In the genomic region with DNA sequence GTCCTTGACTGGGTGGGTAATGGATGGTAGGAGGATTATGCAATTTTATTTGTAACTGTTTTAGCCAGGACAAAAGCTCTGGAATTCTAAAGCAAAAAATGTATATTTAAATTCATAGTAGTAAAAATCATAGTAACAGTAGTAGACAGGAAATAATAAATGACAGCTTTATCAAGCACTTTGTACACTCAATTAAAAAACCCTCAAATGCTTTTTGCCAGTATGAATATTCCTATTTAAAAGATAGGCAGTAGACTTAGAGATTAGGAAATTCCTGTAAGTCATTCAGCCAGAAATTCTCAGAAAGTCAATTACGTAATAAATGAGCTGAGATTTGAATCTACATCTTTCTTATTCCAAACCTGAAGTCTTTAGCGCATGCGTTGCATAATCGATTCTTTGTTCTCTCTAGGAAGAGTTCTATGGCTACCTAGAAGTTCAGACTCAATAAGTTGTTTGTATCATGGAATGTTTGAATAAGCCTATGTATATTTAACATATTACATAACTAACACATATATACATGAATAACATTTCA, we compare ENCODE assay signal across 2 cellular contexts.
TF ChIP-seq lines count a peak whose summit lies in the region.

No MANE protein-coding gene starts in this region.

TF ChIP-seq in HepG2, 621 proteins besides CTCF, POLR2A, EP300 and RAD21:
- TF ChIP-seq HES4 (CRISPR knock-in tag; IDR thresholded peaks at IDR 0.05; ENCODE audit: borderline replicate concordance) (no peak), PPARG (CRISPR knock-in tag; conservative IDR thresholded peaks at IDR 0.05) (no peak), HOXA5 (CRISPR knock-in tag; IDR thresholded peaks at IDR 0.05) (no peak), ZNF790 (CRISPR knock-in tag; IDR thresholded peaks at IDR 0.05; ENCODE audit: borderline replicate concordance) (no peak), BCL6 (CRISPR knock-in tag; IDR thresholded peaks at IDR 0.05) (peak; percentile 90), CEBPB (IDR thresholded peaks at IDR 0.05; ENCODE audit: borderline replicate concordance, low read depth, low read length) (peak; percentile 66)
- TF ChIP-seq, protein P1, sequence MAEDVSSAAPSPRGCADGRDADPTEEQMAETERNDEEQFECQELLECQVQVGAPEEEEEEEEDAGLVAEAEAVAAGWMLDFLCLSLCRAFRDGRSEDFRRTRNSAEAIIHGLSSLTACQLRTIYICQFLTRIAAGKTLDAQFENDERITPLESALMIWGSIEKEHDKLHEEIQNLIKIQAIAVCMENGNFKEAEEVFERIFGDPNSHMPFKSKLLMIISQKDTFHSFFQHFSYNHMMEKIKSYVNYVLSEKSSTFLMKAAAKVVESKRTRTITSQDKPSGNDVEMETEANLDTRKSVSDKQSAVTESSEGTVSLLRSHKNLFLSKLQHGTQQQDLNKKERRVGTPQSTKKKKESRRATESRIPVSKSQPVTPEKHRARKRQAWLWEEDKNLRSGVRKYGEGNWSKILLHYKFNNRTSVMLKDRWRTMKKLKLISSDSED (CRISPR knock-in tag; IDR thresholded peaks at IDR 0.05), result no peak
- TF ChIP-seq, protein P2, sequence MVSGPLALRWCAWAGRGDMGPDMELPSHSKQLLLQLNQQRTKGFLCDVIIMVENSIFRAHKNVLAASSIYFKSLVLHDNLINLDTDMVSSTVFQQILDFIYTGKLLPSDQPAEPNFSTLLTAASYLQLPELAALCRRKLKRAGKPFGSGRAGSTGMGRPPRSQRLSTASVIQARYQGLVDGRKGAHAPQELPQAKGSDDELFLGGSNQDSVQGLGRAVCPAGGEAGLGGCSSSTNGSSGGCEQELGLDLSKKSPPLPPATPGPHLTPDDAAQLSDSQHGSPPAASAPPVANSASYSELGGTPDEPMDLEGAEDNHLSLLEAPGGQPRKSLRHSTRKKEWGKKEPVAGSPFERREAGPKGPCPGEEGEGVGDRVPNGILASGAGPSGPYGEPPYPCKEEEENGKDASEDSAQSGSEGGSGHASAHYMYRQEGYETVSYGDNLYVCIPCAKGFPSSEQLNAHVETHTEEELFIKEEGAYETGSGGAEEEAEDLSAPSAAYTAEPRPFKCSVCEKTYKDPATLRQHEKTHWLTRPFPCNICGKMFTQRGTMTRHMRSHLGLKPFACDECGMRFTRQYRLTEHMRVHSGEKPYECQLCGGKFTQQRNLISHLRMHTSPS (CRISPR knock-in tag; IDR thresholded peaks at IDR 0.05; ENCODE audit: low read depth), result no peak

TF ChIP-seq in K562, 482 proteins besides CTCF, POLR2A, EP300 and RAD21:
- no peak for TF ChIP-seq CREB1 (IDR thresholded peaks at IDR 0.05)
- no peak for TF ChIP-seq CREB1 (CRISPR knock-in tag; IDR thresholded peaks at IDR 0.05)
- TF ChIP-seq CEBPG (CRISPR knock-in tag; IDR thresholded peaks at IDR 0.05), result no peak
- TF ChIP-seq CEBPG (tag; conservative IDR thresholded peaks at IDR 0.05 in 1 of 2, IDR thresholded peaks at IDR 0.05 in 1 of 2), result 0 out of 4 replicates have a peak, but pooled peaks have one; percentile 12 to 34
- TF ChIP-seq, protein P3, sequence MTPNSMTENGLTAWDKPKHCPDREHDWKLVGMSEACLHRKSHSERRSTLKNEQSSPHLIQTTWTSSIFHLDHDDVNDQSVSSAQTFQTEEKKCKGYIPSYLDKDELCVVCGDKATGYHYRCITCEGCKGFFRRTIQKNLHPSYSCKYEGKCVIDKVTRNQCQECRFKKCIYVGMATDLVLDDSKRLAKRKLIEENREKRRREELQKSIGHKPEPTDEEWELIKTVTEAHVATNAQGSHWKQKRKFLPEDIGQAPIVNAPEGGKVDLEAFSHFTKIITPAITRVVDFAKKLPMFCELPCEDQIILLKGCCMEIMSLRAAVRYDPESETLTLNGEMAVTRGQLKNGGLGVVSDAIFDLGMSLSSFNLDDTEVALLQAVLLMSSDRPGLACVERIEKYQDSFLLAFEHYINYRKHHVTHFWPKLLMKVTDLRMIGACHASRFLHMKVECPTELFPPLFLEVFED (CRISPR knock-in tag; conservative IDR thresholded peaks at IDR 0.05), result no peak
- TF ChIP-seq CEBPB (tag; IDR thresholded peaks at IDR 0.05), result peak; percentile 56
- TF ChIP-seq, protein P4, sequence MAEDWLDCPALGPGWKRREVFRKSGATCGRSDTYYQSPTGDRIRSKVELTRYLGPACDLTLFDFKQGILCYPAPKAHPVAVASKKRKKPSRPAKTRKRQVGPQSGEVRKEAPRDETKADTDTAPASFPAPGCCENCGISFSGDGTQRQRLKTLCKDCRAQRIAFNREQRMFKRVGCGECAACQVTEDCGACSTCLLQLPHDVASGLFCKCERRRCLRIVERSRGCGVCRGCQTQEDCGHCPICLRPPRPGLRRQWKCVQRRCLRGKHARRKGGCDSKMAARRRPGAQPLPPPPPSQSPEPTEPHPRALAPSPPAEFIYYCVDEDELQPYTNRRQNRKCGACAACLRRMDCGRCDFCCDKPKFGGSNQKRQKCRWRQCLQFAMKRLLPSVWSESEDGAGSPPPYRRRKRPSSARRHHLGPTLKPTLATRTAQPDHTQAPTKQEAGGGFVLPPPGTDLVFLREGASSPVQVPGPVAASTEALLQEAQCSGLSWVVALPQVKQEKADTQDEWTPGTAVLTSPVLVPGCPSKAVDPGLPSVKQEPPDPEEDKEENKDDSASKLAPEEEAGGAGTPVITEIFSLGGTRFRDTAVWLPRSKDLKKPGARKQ (CRISPR knock-in tag; IDR thresholded peaks at IDR 0.05), result no peak
- no peak for TF ChIP-seq ZNF232 (CRISPR knock-in tag; IDR thresholded peaks at IDR 0.05)
- TF ChIP-seq ZKSCAN8 (CRISPR knock-in tag; IDR thresholded peaks at IDR 0.05), result no peak
- no peak for TF ChIP-seq HDAC2 (IDR thresholded peaks at IDR 0.05)
- no peak for TF ChIP-seq DACH1 (IDR thresholded peaks at IDR 0.05; ENCODE audit: partially characterized antibody)
- no peak for TF ChIP-seq SIRT6 (IDR thresholded peaks at IDR 0.05; ENCODE audit: low read depth, low read length)
- TF ChIP-seq KAT8 (IDR thresholded peaks at IDR 0.05; ENCODE audit: low read depth), result no peak
- no peak for TF ChIP-seq LCOR (CRISPR knock-in tag; IDR thresholded peaks at IDR 0.05)
- no peak for TF ChIP-seq KHSRP (IDR thresholded peaks at IDR 0.05)
